ENCODE assay signal across 2 cellular contexts in genomic region chr16:14528306-14528948, GRCh38.
TF ChIP-seq lines count a peak whose summit lies in the region.

No MANE protein-coding gene starts in this region.

TF ChIP-seq in SK-N-SH, 30 proteins besides CTCF, POLR2A, EP300 and RAD21 (continued from another document):
- TF ChIP-seq, protein P1, sequence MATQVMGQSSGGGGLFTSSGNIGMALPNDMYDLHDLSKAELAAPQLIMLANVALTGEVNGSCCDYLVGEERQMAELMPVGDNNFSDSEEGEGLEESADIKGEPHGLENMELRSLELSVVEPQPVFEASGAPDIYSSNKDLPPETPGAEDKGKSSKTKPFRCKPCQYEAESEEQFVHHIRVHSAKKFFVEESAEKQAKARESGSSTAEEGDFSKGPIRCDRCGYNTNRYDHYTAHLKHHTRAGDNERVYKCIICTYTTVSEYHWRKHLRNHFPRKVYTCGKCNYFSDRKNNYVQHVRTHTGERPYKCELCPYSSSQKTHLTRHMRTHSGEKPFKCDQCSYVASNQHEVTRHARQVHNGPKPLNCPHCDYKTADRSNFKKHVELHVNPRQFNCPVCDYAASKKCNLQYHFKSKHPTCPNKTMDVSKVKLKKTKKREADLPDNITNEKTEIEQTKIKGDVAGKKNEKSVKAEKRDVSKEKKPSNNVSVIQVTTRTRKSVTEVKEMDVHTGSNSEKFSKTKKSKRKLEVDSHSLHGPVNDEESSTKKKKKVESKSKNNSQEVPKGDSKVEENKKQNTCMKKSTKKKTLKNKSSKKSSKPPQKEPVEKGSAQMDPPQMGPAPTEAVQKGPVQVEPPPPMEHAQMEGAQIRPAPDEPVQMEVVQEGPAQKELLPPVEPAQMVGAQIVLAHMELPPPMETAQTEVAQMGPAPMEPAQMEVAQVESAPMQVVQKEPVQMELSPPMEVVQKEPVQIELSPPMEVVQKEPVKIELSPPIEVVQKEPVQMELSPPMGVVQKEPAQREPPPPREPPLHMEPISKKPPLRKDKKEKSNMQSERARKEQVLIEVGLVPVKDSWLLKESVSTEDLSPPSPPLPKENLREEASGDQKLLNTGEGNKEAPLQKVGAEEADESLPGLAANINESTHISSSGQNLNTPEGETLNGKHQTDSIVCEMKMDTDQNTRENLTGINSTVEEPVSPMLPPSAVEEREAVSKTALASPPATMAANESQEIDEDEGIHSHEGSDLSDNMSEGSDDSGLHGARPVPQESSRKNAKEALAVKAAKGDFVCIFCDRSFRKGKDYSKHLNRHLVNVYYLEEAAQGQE (IDR thresholded peaks at IDR 0.05; ENCODE audit: low read depth, low read length) = no peak
- TF ChIP-seq TCF12 (IDR thresholded peaks at IDR 0.05) (no peak), RFX5 (IDR thresholded peaks at IDR 0.05; ENCODE audit: low read length) (no peak), TAF1 (IDR thresholded peaks at IDR 0.05; ENCODE audit: borderline replicate concordance, low read depth, low read length) (no peak), GABPA (IDR thresholded peaks at IDR 0.05; ENCODE audit: low read depth) (no peak), NRF1 (IDR thresholded peaks at IDR 0.05; ENCODE audit: low read depth, low read length) (no peak), TEAD4 (IDR thresholded peaks at IDR 0.05; ENCODE audit: borderline replicate concordance, insufficient read depth) (no peak), RXRA (IDR thresholded peaks at IDR 0.05; ENCODE audit: borderline replicate concordance, low read depth) (no peak), SMC3 (IDR thresholded peaks at IDR 0.05; ENCODE audit: low read depth, low read length) (no peak), MEF2A (IDR thresholded peaks at IDR 0.05; ENCODE audit: borderline replicate concordance, low read depth) (no peak)
- TF ChIP-seq, protein P2, sequence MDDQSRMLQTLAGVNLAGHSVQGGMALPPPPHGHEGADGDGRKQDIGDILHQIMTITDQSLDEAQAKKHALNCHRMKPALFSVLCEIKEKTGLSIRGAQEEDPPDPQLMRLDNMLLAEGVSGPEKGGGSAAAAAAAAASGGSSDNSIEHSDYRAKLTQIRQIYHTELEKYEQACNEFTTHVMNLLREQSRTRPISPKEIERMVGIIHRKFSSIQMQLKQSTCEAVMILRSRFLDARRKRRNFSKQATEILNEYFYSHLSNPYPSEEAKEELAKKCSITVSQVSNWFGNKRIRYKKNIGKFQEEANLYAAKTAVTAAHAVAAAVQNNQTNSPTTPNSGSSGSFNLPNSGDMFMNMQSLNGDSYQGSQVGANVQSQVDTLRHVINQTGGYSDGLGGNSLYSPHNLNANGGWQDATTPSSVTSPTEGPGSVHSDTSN (IDR thresholded peaks at IDR 0.05) = no peak
- TF ChIP-seq, protein P3, sequence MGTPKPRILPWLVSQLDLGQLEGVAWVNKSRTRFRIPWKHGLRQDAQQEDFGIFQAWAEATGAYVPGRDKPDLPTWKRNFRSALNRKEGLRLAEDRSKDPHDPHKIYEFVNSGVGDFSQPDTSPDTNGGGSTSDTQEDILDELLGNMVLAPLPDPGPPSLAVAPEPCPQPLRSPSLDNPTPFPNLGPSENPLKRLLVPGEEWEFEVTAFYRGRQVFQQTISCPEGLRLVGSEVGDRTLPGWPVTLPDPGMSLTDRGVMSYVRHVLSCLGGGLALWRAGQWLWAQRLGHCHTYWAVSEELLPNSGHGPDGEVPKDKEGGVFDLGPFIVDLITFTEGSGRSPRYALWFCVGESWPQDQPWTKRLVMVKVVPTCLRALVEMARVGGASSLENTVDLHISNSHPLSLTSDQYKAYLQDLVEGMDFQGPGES (IDR thresholded peaks at IDR 0.05; ENCODE audit: low read depth, low read length) = no peak

TF ChIP-seq in SK-N-SH treated with all-trans-retinoic acid at 6 μM for 48 hours, 23 proteins besides CTCF, POLR2A, EP300 and RAD21 (continued from another document):
- TF ChIP-seq POU6F1 (CRISPR knock-in tag; IDR thresholded peaks at IDR 0.05; ENCODE audit: borderline replicate concordance, low read depth) (no peak), ZNF8 (CRISPR knock-in tag; IDR thresholded peaks at IDR 0.05) (no peak), ESRRG (CRISPR knock-in tag; IDR thresholded peaks at IDR 0.05) (no peak), CSDC2 (CRISPR knock-in tag; IDR thresholded peaks at IDR 0.05) (no peak), PPARA (CRISPR knock-in tag; IDR thresholded peaks at IDR 0.05; ENCODE audit: borderline replicate concordance) (no peak), TSHZ2 (CRISPR knock-in tag; IDR thresholded peaks at IDR 0.05) (no peak), TOX (CRISPR knock-in tag; IDR thresholded peaks at IDR 0.05; ENCODE audit: borderline replicate concordance) (no peak), ZNF565 (CRISPR knock-in tag; conservative IDR thresholded peaks at IDR 0.05; ENCODE audit: low read depth) (no peak)
- TF ChIP-seq, protein P4, sequence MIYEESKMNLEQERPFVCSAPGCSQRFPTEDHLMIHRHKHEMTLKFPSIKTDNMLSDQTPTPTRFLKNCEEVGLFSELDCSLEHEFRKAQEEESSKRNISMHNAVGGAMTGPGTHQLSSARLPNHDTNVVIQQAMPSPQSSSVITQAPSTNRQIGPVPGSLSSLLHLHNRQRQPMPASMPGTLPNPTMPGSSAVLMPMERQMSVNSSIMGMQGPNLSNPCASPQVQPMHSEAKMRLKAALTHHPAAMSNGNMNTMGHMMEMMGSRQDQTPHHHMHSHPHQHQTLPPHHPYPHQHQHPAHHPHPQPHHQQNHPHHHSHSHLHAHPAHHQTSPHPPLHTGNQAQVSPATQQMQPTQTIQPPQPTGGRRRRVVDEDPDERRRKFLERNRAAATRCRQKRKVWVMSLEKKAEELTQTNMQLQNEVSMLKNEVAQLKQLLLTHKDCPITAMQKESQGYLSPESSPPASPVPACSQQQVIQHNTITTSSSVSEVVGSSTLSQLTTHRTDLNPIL (CRISPR knock-in tag; IDR thresholded peaks at IDR 0.05; ENCODE audit: low read depth) = no peak
